Comparison of ENCODE assay signal across 10 cellular contexts in the genomic region with DNA sequence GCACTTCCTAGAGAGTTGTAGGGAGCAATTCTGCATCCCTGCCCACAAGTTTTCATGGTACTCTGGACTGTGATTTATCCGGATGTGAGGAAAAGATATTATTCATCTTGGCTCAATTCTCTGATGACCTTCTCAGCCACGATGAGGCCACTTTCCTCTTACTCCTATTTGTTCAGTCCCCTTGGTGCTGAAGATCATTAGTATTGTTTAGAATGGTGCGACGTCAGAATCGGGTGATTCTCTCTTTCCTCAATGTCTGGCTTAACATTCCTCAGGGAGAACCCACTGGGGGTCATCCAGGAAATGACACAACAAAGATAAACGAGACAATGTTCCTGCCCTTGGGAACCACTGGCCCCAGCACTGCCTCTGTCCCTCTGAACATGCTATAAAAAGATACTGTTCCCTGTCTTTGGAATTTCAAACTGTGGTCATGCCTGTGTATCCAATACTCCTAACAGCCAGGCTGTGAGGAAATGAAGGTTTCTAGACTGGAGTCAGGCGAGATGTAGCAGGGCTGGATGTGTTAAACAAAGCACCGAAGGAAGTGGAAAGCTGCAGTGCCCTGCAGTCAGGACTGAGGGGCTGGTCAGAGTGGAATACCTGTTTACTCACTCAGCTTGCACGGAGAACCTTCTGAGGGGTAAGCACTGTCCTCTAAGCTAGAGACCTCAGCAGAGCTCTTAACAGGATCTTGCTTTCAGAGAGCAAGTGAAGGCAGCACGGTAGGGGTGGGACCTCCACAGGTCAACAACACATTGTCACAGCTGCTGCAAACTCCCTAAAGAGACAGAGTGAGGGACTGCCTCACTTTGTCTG. TPM values are rescaled to one million over a fixed set of nuclear protein-coding genes. Genes with fewer than 3 reads are reported as not detected.
A peak's percentile ranks its signal among the peaks of the same experiment; 100 is the strongest.
DNase-seq lines count a peak whose midpoint lies in the region; ATAC-seq and TF ChIP-seq lines count a peak whose summit lies in the region.
"Had no signal": no experiment of that assay in that cellular context is flagged by ENCODE, and none has a peak within 500 bp of the region (broad histone marks: within the 10 kb centered on the region; RNA-seq: fewer than 3 reads in every experiment).

No MANE protein-coding gene starts in this region.

- H3K27ac Mint-ChIP-seq in endodermal cell = peak overlapping the region; percentile 95

- H3K4me3 ChIP-seq in HUES6 (ENCODE audit: low read depth, low read length) (no peak overlapping the region; the same call in 1 of the 2 replicates), endodermal cell (ENCODE audit: low read length) (peak overlapping the region; percentile 7), lower lobe of right lung (no peak overlapping the region)
- H3K4me3 ChIP-seq: vagina had no signal

- H3K4me3 Mint-ChIP-seq in endodermal cell = peak overlapping the region; percentile 15

- H3K4me1 ChIP-seq in HUES6 (ENCODE audit: control insufficient read depth, insufficient read depth, low read length) (peaks cover 15% of the 10 kb centered on the region), endodermal cell (ENCODE audit: control insufficient read depth, insufficient read depth, low read length) (peaks cover 12% of the 10 kb centered on the region), lower lobe of right lung (no peaks in the 10 kb centered on the region)

- ATAC-seq in HG03139 (IDR thresholded peaks at IDR 0.05; ENCODE audit: unreplicated experiment) (no peak), lower lobe of right lung (no peak), GM21423 (IDR thresholded peaks at IDR 0.05; ENCODE audit: unreplicated experiment) (no peak)

- H3K9ac ChIP-seq in HUES6 (ENCODE audit: low read length) (peak overlapping the region; percentile 35), endodermal cell (ENCODE audit: extremely low read depth, low read length, poor library complexity, severe bottlenecking) (peak overlapping the region; percentile 38)

- WGBS in endodermal cell (ENCODE audit: insufficient coverage in 1 of 2, insufficient read length in 1 of 2), 2 experiments = 45 to 47% methylated on average over 8 to 10 of the region's 10 CpGs

- H3K27ac ChIP-seq in HUES6 (ENCODE audit: low read depth, low read length) (no peak overlapping the region), endodermal cell (ENCODE audit: low read depth, low read length) (peak overlapping the region; percentile 72), lower lobe of right lung (no peak overlapping the region)
- H3K27ac ChIP-seq: vagina had no signal

- H3K27me3 Mint-ChIP-seq in endodermal cell (ENCODE audit: insufficient read depth) = peaks cover 14% of the 10 kb centered on the region

- H3K9me3 Mint-ChIP-seq in endodermal cell = peaks cover 28% of the 10 kb centered on the region

- DNase-seq in A172 (ENCODE audit: low spot score) (peak; percentile 90), endodermal cell (peak; percentile 82), lung microvascular endothelial cell (ENCODE audit: low read depth in 2 of 2) (peak; percentile 55 to 81), lower lobe of right lung (no peak), NCI-H446 treated with DMSO at 0.1 percent for 48 hours (lab: John Stamatoyannopoulos, UW) (no peak)
- DNase-seq: NCI-H1092 had no signal

- TF ChIP-seq CTCF in endodermal cell (conservative IDR thresholded peaks at IDR 0.05) (no peak), lower lobe of right lung (IDR thresholded peaks at IDR 0.05) (no peak)

- intact Hi-C loops in lower lobe of right lung (cut with DNase I) = no loop called here

- H3K36me3 ChIP-seq in HUES6 (ENCODE audit: control insufficient read depth, insufficient read depth, low read length) (no peaks in the 10 kb centered on the region), endodermal cell (ENCODE audit: control insufficient read depth, insufficient read depth, low read length) (no peaks in the 10 kb centered on the region), lower lobe of right lung (no peaks in the 10 kb centered on the region)
- H3K36me3 ChIP-seq: vagina had no signal

- peaks cover 16% of the 10 kb centered on the region for H3K9me3 ChIP-seq in HUES6 (ENCODE audit: control insufficient read depth, insufficient read depth, low read depth, low read length)
- peaks cover 9% of the 10 kb centered on the region for H3K9me3 ChIP-seq in endodermal cell (ENCODE audit: control insufficient read depth, low read length)
- H3K9me3 ChIP-seq in lower lobe of right lung = peaks cover 4% of the 10 kb centered on the region
- H3K9me3 ChIP-seq: vagina had no signal

- H3K27me3 ChIP-seq in HUES6 (ENCODE audit: control insufficient read depth, insufficient read depth, low read length) = peaks cover 14% of the 10 kb centered on the region; the same call in 1 of the 2 replicates
- H3K27me3 ChIP-seq in endodermal cell (ENCODE audit: control insufficient read depth, insufficient read depth, low read length, poor library complexity, severe bottlenecking) = no peaks in the 10 kb centered on the region
- H3K27me3 ChIP-seq in lower lobe of right lung (ENCODE audit: low read depth) = peaks cover 4% of the 10 kb centered on the region
- H3K27me3 ChIP-seq: vagina had no signal

- H3K4me1 Mint-ChIP-seq in endodermal cell = peaks cover 17% of the 10 kb centered on the region

- H3K36me3 Mint-ChIP-seq in endodermal cell (ENCODE audit: low read depth) = no peaks in the 10 kb centered on the region

RNA-seq across cellular contexts. Expression of a gene that starts 12.9 kb away (rescaled TPM):
- total RNA-seq in A172 (2014; rRNA removed; shearing (Covaris generic)) = 4.6 and 4.7 TPM in 2 replicates
- total RNA-seq in endodermal cell (10 to 100 TPM; 17.0 to 24.2 TPM), lung microvascular endothelial cell (under 0.01 TPM in 1 of 2 replicates, not detected in the other), lower lobe of right lung (3.3 TPM)
- polyA plus RNA-seq in endodermal cell (2013, experiment 1 of 2) = 29.8 TPM
- polyA plus RNA-seq in endodermal cell (2013, experiment 2 of 2) = 28.3 TPM

Comparison
In these comparisons a context has a peak if more than half of its experiments do, and no peak if none do; other contexts are left out.
1. DNase-seq: peak in A172 (single experiment), endodermal cell (single experiment) and lung microvascular endothelial cell (2 of 2); none in lower lobe of right lung (single experiment) and NCI-H446 treated with DMSO at 0.1 percent for 48 hours (single experiment).